Comparison of ENCODE assay signal across 14 cellular contexts in genomic region chr7:30434140-30434799, GRCh38. TPM values are rescaled to one million over a fixed set of nuclear protein-coding genes. Genes with fewer than 3 reads are reported as not detected.
DNase-seq lines count a peak whose midpoint lies in the region; ATAC-seq, FAIRE-seq and TF ChIP-seq lines count a peak whose summit lies in the region.
"Had no signal": no experiment of that assay in that cellular context is flagged by ENCODE, and none has a peak within 500 bp of the region (broad histone marks: within the 10 kb centered on the region; RNA-seq: fewer than 3 reads in every experiment).

No MANE protein-coding gene starts in this region.

- WGBS in heart right ventricle, 2 donors, result 43 to 74% methylated on average over 6 of the region's 6 CpGs
- WGBS in GM12878 (ENCODE audit: insufficient coverage, insufficient replicate concordance, low lambda C conversion rate, missing lambda C conversion rate), result 15% methylated on average over 6 of the region's 6 CpGs
- 76% methylated on average over 6 of the region's 6 CpGs for whole genome bisulfite sequencing in hepatocyte (ENCODE audit: low lambda C conversion rate, missing lambda C conversion rate)

- no peak for TF ChIP-seq POLR2A in GM12878 (IDR thresholded peaks at IDR 0.05; ENCODE audit: low read depth, low read length)

- H4K20me1 ChIP-seq in MM.1S (ENCODE audit: insufficient read depth, low read length), result no peaks in the 10 kb centered on the region
- no peaks in the 10 kb centered on the region for H4K20me1 ChIP-seq in GM12878 (ENCODE audit: control insufficient read depth, insufficient read depth)
- H4K20me1 ChIP-seq in hepatocyte (ENCODE audit: insufficient read depth, poor library complexity, severe bottlenecking), result no peaks in the 10 kb centered on the region

- intact Hi-C loops in left ventricle myocardium inferior (cut with micrococcal nuclease) (no loop called here), heart right ventricle (cut with DNase I) (loop anchor here in 1 of 10 donors (10.0 kb wide), 1 partner anchor 131 kb away; no protein-coding TSS in a partner anchor), GM12878 (cut with micrococcal nuclease; ENCODE audit: unreplicated experiment) (no loop called here)
- intact Hi-C loops in CD4-positive, alpha-beta T cell (cut with DNase I, micrococcal nuclease), result no loop called here

- POLR2A ChIA-PET in GM12878 (lab: Charles Lee), result no interaction called here
- POLR2A ChIA-PET in CD4-positive, alpha-beta T cell (lab: Charles Lee), result no interaction called here

- H3K27ac Mint-ChIP-seq in CD4-positive, alpha-beta T cell, result no peak overlapping the region

- H3K4me1 ChIP-seq in left ventricle myocardium inferior (peaks cover 60% of the 10 kb centered on the region), heart right ventricle (peaks cover 9 to 78% (median 34%) of the 10 kb centered on the region in 9 donors), MM.1S (ENCODE audit: low read length) (peaks cover 32% of the 10 kb centered on the region), GM12878 (ENCODE audit: control insufficient read depth, insufficient read depth, low read length) (peaks cover 26% of the 10 kb centered on the region), hepatocyte (ENCODE audit: insufficient read depth) (no peaks in the 10 kb centered on the region)

- no TSS peak for BruUV-seq in GM12878 (replicated peaks; lab: Mats Ljungman, UMichigan)

- ATAC-seq in heart right ventricle (no peak), GM12878 (peak; percentile 68)
- ATAC-seq in CD4-positive, alpha-beta T cell (ENCODE audit: poor library complexity), result no peak

- no peaks in the 10 kb centered on the region for H3K4me1 Mint-ChIP-seq in CD4-positive, alpha-beta T cell (ENCODE audit: low read depth)

- CTCF ChIA-PET in GM12878 (lab: Yijun Ruan, JAX), result no interaction called here
- CTCF ChIA-PET in CD4-positive, alpha-beta T cell (lab: Charles Lee), result no interaction called here

- H3K27me3 ChIP-seq in left ventricle myocardium inferior (ENCODE audit: low read depth) (no peaks in the 10 kb centered on the region), heart right ventricle (no peaks in the 10 kb centered on the region), MM.1S (replicated peaks; ENCODE audit: insufficient read depth, low read length) (no peaks in the 10 kb centered on the region), GM12878 (replicated peaks in 1 of 2; ENCODE audit: control insufficient read depth in 2 of 2, insufficient read depth in 2 of 2, low read length in 1 of 2) (no peaks in the 10 kb centered on the region), hepatocyte (no peaks in the 10 kb centered on the region)
- no peaks in the 10 kb centered on the region for H3K27me3 ChIP-seq in CD4-positive, alpha-beta T cell (ENCODE audit: control insufficient read depth, insufficient read depth, low read length)
- H3K27me3 ChIP-seq: esophagus squamous epithelium had no signal

- in situ Hi-C loops in GM12878 (cut with MboI), result no loop called here

- H3K27me3 Mint-ChIP-seq in CD4-positive, alpha-beta T cell, result no peaks in the 10 kb centered on the region

- H3K9me3 ChIP-seq in left ventricle myocardium inferior (replicated peaks), result no peaks in the 10 kb centered on the region
- H3K9me3 ChIP-seq in heart right ventricle, result no peaks in the 10 kb centered on the region
- H3K9me3 ChIP-seq in MM.1S (replicated peaks; ENCODE audit: insufficient read depth, low read length), result no peaks in the 10 kb centered on the region
- no peaks in the 10 kb centered on the region for H3K9me3 ChIP-seq in GM12878 (replicated peaks; ENCODE audit: control insufficient read depth, insufficient read depth, low read length)
- no peaks in the 10 kb centered on the region for H3K9me3 ChIP-seq in CD4-positive, alpha-beta T cell (ENCODE audit: control insufficient read depth, low read length)
- H3K9me3 ChIP-seq in hepatocyte (ENCODE audit: low read depth), result no peaks in the 10 kb centered on the region
- H3K9me3 ChIP-seq: esophagus squamous epithelium had no signal

- H3F3A ChIP-seq in MM.1S (ENCODE audit: insufficient read depth, low read length), result no peaks in the 10 kb centered on the region

- H3K4me2 ChIP-seq in MM.1S (ENCODE audit: low read depth, low read length), result peak overlapping the region; percentile 40
- peak overlapping the region; percentile 49; the same call in 1 of the 2 replicates for H3K4me2 ChIP-seq in GM12878 (ENCODE audit: control insufficient read depth, insufficient read depth)
- H3K4me2 ChIP-seq in hepatocyte, result no peak overlapping the region

- no peaks in the 10 kb centered on the region for H3K9me3 Mint-ChIP-seq in CD4-positive, alpha-beta T cell

- peak; percentile 97 for FAIRE-seq in GM12878 (lab: Jason Lieb, UNC)
- FAIRE-seq: bronchial epithelial cell had no signal

- RAD21 ChIA-PET in GM12878 (lab: Charles Lee; ENCODE audit: unreplicated experiment), result no interaction called here

- H3K79me2 ChIP-seq in MM.1S (ENCODE audit: low read length), result no peaks in the 10 kb centered on the region
- no peaks in the 10 kb centered on the region for H3K79me2 ChIP-seq in GM12878 (ENCODE audit: control insufficient read depth, insufficient read depth, low read length)
- no peaks in the 10 kb centered on the region for H3K79me2 ChIP-seq in hepatocyte

- SMC1A ChIA-PET in GM12878 (lab: Charles Lee; ENCODE audit: uncharacterized antibody, unreplicated experiment), result no interaction called here

- H3K4me3 Mint-ChIP-seq in CD4-positive, alpha-beta T cell, result no peak overlapping the region

- H2AFZ ChIP-seq in MM.1S (ENCODE audit: low read length), result no peak overlapping the region
- no peak overlapping the region for H2AFZ ChIP-seq in GM12878 (ENCODE audit: control insufficient read depth, low read depth, low read length)
- H2AFZ ChIP-seq in hepatocyte, result no peak overlapping the region

- H3K9ac ChIP-seq in MM.1S (ENCODE audit: low read length) (no peak overlapping the region), GM12878 (ENCODE audit: control insufficient read depth, insufficient read depth, low read length) (no peak overlapping the region)

- H3K4me3 ChIP-seq in left ventricle myocardium inferior, result no peak overlapping the region
- H3K4me3 ChIP-seq in heart right ventricle, result no peak overlapping the region
- H3K4me3 ChIP-seq in MM.1S (ENCODE audit: low read length), result no peak overlapping the region
- peak overlapping the region; percentile 5; the same call in 1 of the 2 replicates for H3K4me3 ChIP-seq in GM12878
- H3K4me3 ChIP-seq in hepatocyte, result no peak overlapping the region
- H3K4me3 ChIP-seq: esophagus squamous epithelium had no signal

- TF ChIP-seq RAD21 in GM12878 (IDR thresholded peaks at IDR 0.05; ENCODE audit: insufficient read depth, low read depth, low read length), result no peak

- TF ChIP-seq EP300 in GM12878 (IDR thresholded peaks at IDR 0.05; ENCODE audit: borderline replicate concordance in 1 of 2, control insufficient read depth in 1 of 2, low read depth in 2 of 2, low read length in 2 of 2), result 0 out of 4 replicates have a peak, but pooled peaks of 1 of the 2 experiments have one; percentile 41

- H3K9me2 ChIP-seq in MM.1S (replicated peaks; ENCODE audit: insufficient read depth, low read length), result no peaks in the 10 kb centered on the region
- H3K9me2 ChIP-seq in hepatocyte (replicated peaks; ENCODE audit: insufficient read depth), result no peaks in the 10 kb centered on the region

- peaks cover 85% of the 10 kb centered on the region for H3K36me3 ChIP-seq in left ventricle myocardium inferior
- peaks cover 0 to 96% (median 39%) of the 10 kb centered on the region in 9 donors for H3K36me3 ChIP-seq in heart right ventricle
- H3K36me3 ChIP-seq in MM.1S (replicated peaks; ENCODE audit: insufficient read depth, low read length), result no peaks in the 10 kb centered on the region
- peaks cover 12 to 19% of the 10 kb centered on the region in 2 experiments for H3K36me3 ChIP-seq in GM12878 (ENCODE audit: control insufficient read depth in 2 of 2, insufficient read depth in 2 of 2, low read length in 1 of 2)
- H3K36me3 ChIP-seq in hepatocyte (replicated peaks; ENCODE audit: insufficient read depth, low read depth), result no peaks in the 10 kb centered on the region

- no peak for DNase-seq in left ventricle myocardium inferior
- DNase-seq in heart right ventricle, result no peak
- peak; percentile 28 for DNase-seq in MM.1S
- DNase-seq in GM12878 (ENCODE audit: low read depth, low spot score), result peak; percentile 27
- no peak for DNase-seq in activated gamma-delta T cell treated with Interleukin-2 at 50 U/mL for 16 hours
- DNase-seq in CD4-positive, alpha-beta T cell, result no peak
- DNase-seq in hepatocyte (ENCODE audit: low spot score), result no peak
- DNase-seq in activated CD4-positive, CD25-positive, alpha-beta regulatory T cell (lab: John Stamatoyannopoulos, UW), result no peak
- DNase-seq: activated gamma-delta T cell, AML-193, esophagus squamous epithelium, NCI-H2171, Right ventricle myocardium superior had no signal

- TF ChIP-seq CTCF in left ventricle myocardium inferior (IDR thresholded peaks at IDR 0.05; ENCODE audit: borderline replicate concordance) (no peak), heart right ventricle (IDR thresholded peaks at IDR 0.05) (no peak), MM.1S (IDR thresholded peaks at IDR 0.05; ENCODE audit: low read length) (no peak; the same call in 1 of the 2 replicates), GM12878 (IDR thresholded peaks at IDR 0.05 in 2 of 3, conservative IDR thresholded peaks at IDR 0.05 in 1 of 3; ENCODE audit: control insufficient read depth in 2 of 3, extremely low read depth in 1 of 3, insufficient read depth in 1 of 3, low read depth in 3 of 3, low read length in 3 of 3) (no peak), hepatocyte (IDR thresholded peaks at IDR 0.05; ENCODE audit: poor library complexity) (no peak)
- TF ChIP-seq CTCF in CD4-positive, alpha-beta T cell (IDR thresholded peaks at IDR 0.05), result no peak

- H3K36me3 Mint-ChIP-seq in CD4-positive, alpha-beta T cell (ENCODE audit: low read depth), result peaks cover 91% of the 10 kb centered on the region

- H3K27ac ChIP-seq in left ventricle myocardium inferior (replicated peaks) (peak overlapping the region; percentile 55), heart right ventricle (peak overlapping the region in 1 of 10 donors; percentile 81), MM.1S (ENCODE audit: low read length) (peak overlapping the region; percentile 33; the same call in 1 of the 2 replicates), GM12878 (ENCODE audit: control insufficient read depth, insufficient read depth) (0 out of 2 replicates have a peak overlapping the region, but pooled peaks have one; percentile 7), hepatocyte (no peak overlapping the region)
- no peak overlapping the region for H3K27ac ChIP-seq in CD4-positive, alpha-beta T cell (ENCODE audit: low read depth, low read length)

RNA-seq across cellular contexts. Expression of gene NOD1, which starts 44.3 kb away (rescaled TPM):
- 7.0 TPM for total RNA-seq in left ventricle myocardium inferior
- total RNA-seq in heart right ventricle, result 10 to 100 TPM in 3 of 10 donors, 1 to 10 TPM in 7; 6.3 to 19.1 (median 8.6) TPM
- polyA plus RNA-seq in heart right ventricle, result 10 to 100 TPM in 1 of 2 donors, 1 to 10 TPM in 1; 7.6 to 18.4 TPM
- total RNA-seq in GM12878 (2013; cell fraction: nucleolus; rRNA removed), result 71.2 and 81.8 TPM in 2 replicates
- 8.8 and 9.3 TPM in 2 replicates for total RNA-seq in GM12878 (2014; rRNA removed)
- 8.4 and 9.0 TPM in 2 replicates for total RNA-seq in GM12878 (2014; rRNA removed; fragmentation: Illumina TruSeq; extraction: Trizol)
- 13.7 and 14.6 TPM in 2 replicates for total RNA-seq in GM12878 (2021)
- 3.5 TPM for polyA plus RNA-seq in GM12878 (2011; ENCODE audit: low read depth)
- polyA plus RNA-seq in GM12878 (2011; rRNA removed), result 12.0 and 13.8 TPM in 2 replicates
- polyA plus RNA-seq in GM12878 (2011; cell fraction: cytosol; rRNA removed), result 8.8 and 10.8 TPM in 2 replicates
- 27.2 and 31.4 TPM in 2 replicates for polyA plus RNA-seq in GM12878 (2011; cell fraction: nucleus; rRNA removed)
- 4.8 and 5.5 TPM in 2 replicates for polyA plus RNA-seq in GM12878 (2012)
- polyA plus RNA-seq in GM12878 (2014; fragmentation: Illumina TruSeq; extraction: Trizol), result 10.7 and 11.5 TPM in 2 replicates
- 1 to 10 TPM; 1.8 to 2.2 TPM for polyA plus RNA-seq in GM12878 (2014; fragmentation: Nextera tagmentation; extraction: Ambion mirVana)
- polyA plus RNA-seq in GM12878 (2014; rRNA removed), result 11.3 and 11.6 TPM in 2 replicates
- 1 to 10 TPM; 6.4 to 8.4 TPM for polyA plus RNA-seq in GM12878 (2016; fragmentation: Nextera tagmentation; extraction: Ambion mirVana)
- polyA minus RNA-seq in GM12878 (2011; rRNA and poly(A)+ RNA removed), result 13.2 and 20.8 TPM in 2 replicates
- polyA minus RNA-seq in GM12878 (2011; cell fraction: cytosol; rRNA and poly(A)+ RNA removed), result 4.9 and 6.3 TPM in 2 replicates
- polyA minus RNA-seq in GM12878 (2011; cell fraction: nucleus; rRNA and poly(A)+ RNA removed), result 17.0 and 23.8 TPM in 2 replicates
- total RNA-seq in CD4-positive, alpha-beta T cell, result 10 to 100 TPM; 11.6 to 12.6 TPM
- 6.1 and 6.9 TPM in 2 replicates for total RNA-seq in hepatocyte
- 3.0 and 7.5 TPM in 2 replicates for polyA plus RNA-seq in hepatocyte

Comparison
In these comparisons a context has a peak if more than half of its experiments do, and no peak if none do; other contexts are left out.
1. DNase-seq: peak in MM.1S (single experiment) and GM12878 (single experiment); none in left ventricle myocardium inferior (single experiment), heart right ventricle (0 of 2), activated gamma-delta T cell treated with Interleukin-2 at 50 U/mL for 16 hours (single experiment), CD4-positive, alpha-beta T cell (0 of 10), hepatocyte (single experiment) and activated CD4-positive, CD25-positive, alpha-beta regulatory T cell (0 of 4).
2. H3K27ac ChIP-seq: peak in left ventricle myocardium inferior (single experiment), MM.1S (single experiment) and GM12878 (single experiment); none in CD4-positive, alpha-beta T cell (single experiment) and hepatocyte (single experiment).